Comparison of ENCODE assay signal across 15 cellular contexts in genomic region chr20:48164566-48165400, GRCh38.
DNase-seq lines count a peak whose midpoint lies in the region; ATAC-seq, FAIRE-seq and TF ChIP-seq lines count a peak whose summit lies in the region.
"Had no signal": no experiment of that assay in that cellular context is flagged by ENCODE, and none has a peak within 500 bp of the region (broad histone marks: within the 10 kb centered on the region; RNA-seq: fewer than 3 reads in every experiment).

No MANE protein-coding gene starts in this region.

- H3K27ac ChIP-seq in H1 (ENCODE audit: low read depth, low read length) (no peak overlapping the region), pancreas (no peak overlapping the region)

- H4K91ac ChIP-seq in H1 (replicated peaks; ENCODE audit: insufficient read length, low read length) = no peak overlapping the region

- H4K20me1 ChIP-seq in H1 (replicated peaks in 1 of 2; ENCODE audit: control insufficient read depth in 1 of 2, insufficient read depth in 2 of 2, low read length in 2 of 2) = peaks cover 0 to 3% of the 10 kb centered on the region in 2 experiments

- no peaks in the 10 kb centered on the region for H3K79me2 ChIP-seq in H1 (ENCODE audit: control insufficient read depth in 1 of 2, insufficient read depth in 2 of 2, low read length in 2 of 2)

- DNase-seq in CD14-positive monocyte (ENCODE audit: low spot score) (peak; percentile 30), EH (ENCODE audit: low read depth) (peak; percentile 53), H1 (ENCODE audit: low read depth in 1 of 2, low spot score in 2 of 2) (no peak), pancreas (no peak), Calu3 (no peak), foreskin fibroblast (no peak)
- DNase-seq in activated T-cell treated with anti-CD3 and anti-CD28 coated beads, Interleukin-2, amount 50 U/mL, for 4 hours = no peak
- DNase-seq: C1 segment of cervical spinal cord; CD4-positive, alpha-beta memory T cell; DND-41; GF-D8; H7; IMR-90 had no signal

- no peak overlapping the region for H2BK15ac ChIP-seq in H1 (ENCODE audit: low read length)

- H3K23me2 ChIP-seq in H1 (ENCODE audit: low read depth, low read length) = peaks cover 2% of the 10 kb centered on the region; the same call in 1 of the 2 replicates

- TF ChIP-seq POLR2A in H1 (IDR thresholded peaks at IDR 0.05; ENCODE audit: control extremely low read depth in 1 of 2, low read depth in 2 of 2, low read length in 2 of 2) = no peak

- no peak overlapping the region for H2AK5ac ChIP-seq in H1 (ENCODE audit: low read depth, low read length)

- H3K4me1 ChIP-seq in H1 (replicated peaks in 1 of 4; ENCODE audit: control insufficient read depth in 3 of 4, insufficient read depth in 4 of 4, low read length in 3 of 4) (no peaks in the 10 kb centered on the region; a peak in 2 of 7 replicates), pancreas (no peaks in the 10 kb centered on the region)

- peak in 3 of 4 donors; percentile 9 to 38 (median 15) for ATAC-seq in pancreas
- ATAC-seq in activated T-cell treated with anti-CD3 and anti-CD28 coated beads, Interleukin-2, amount 50 U/mL, for 4 hours = no peak

- H2AFZ ChIP-seq in H1 (ENCODE audit: low read length) = no peak overlapping the region

- TF ChIP-seq RAD21 in H1 (IDR thresholded peaks at IDR 0.05 in 1 of 2, conservative IDR thresholded peaks at IDR 0.05 in 1 of 2; ENCODE audit: low read depth in 2 of 2, low read length in 2 of 2) = no peak

- no peaks in the 10 kb centered on the region for H3K79me1 ChIP-seq in H1 (ENCODE audit: low read depth, low read length)

- FAIRE-seq in H1 (lab: Jason Lieb, UNC) (no peak), pancreas (lab: Jason Lieb, UNC) (no peak)
- FAIRE-seq: A204.1 had no signal

- H3K27me3 ChIP-seq in H1 (replicated peaks in 1 of 4; ENCODE audit: control insufficient read depth in 3 of 4, extremely low read depth in 1 of 4, insufficient read depth in 3 of 4, low read length in 3 of 4) = no peaks in the 10 kb centered on the region
- H3K27me3 ChIP-seq in pancreas = no peaks in the 10 kb centered on the region

- H3K4me3 ChIP-seq in H1 (ENCODE audit: extremely low read depth in 1 of 4, insufficient read depth in 2 of 4, low read depth in 3 of 4, low read length in 4 of 4) (no peak overlapping the region), pancreas (no peak overlapping the region), foreskin fibroblast (ENCODE audit: low read depth in 1 of 2, low read length in 2 of 2) (no peak overlapping the region)

- peaks cover 1 to 10% (median 9%) of the 10 kb centered on the region in 3 donors for H3K27me3 Mint-ChIP-seq in CD14-positive monocyte (ENCODE audit: low read depth in 3 of 3)
- peaks cover 78% of the 10 kb centered on the region for H3K27me3 Mint-ChIP-seq in Calu3 (ENCODE audit: unreplicated experiment)
- H3K27me3 Mint-ChIP-seq in activated T-cell treated with anti-CD3 and anti-CD28 coated beads, Interleukin-2, amount 50 U/mL, for 4 hours (ENCODE audit: low read depth) = peaks cover 7% of the 10 kb centered on the region

- H3K36me3 ChIP-seq in H1 (ENCODE audit: control insufficient read depth in 2 of 4, insufficient read depth in 4 of 4, low read length in 3 of 4) (no peaks in the 10 kb centered on the region), pancreas (no peaks in the 10 kb centered on the region)

- no peak overlapping the region for H4K5ac ChIP-seq in H1 (ENCODE audit: insufficient read length, low read depth, low read length)

- H2BK20ac ChIP-seq in H1 (ENCODE audit: low read length) = no peak overlapping the region

- intact Hi-C loops in CD14-positive monocyte (cut with micrococcal nuclease) = no loop called here
- intact Hi-C loops in pancreas (cut with DNase I) = no loop called here
- intact Hi-C loops in Calu3 (cut with micrococcal nuclease; ENCODE audit: unreplicated experiment) = no loop called here

- no peak for TF ChIP-seq EP300 in H1 (IDR thresholded peaks at IDR 0.05; ENCODE audit: borderline replicate concordance in 1 of 2, low read depth in 2 of 2, low read length in 2 of 2)

- H3K4me2 ChIP-seq in H1 (ENCODE audit: insufficient read depth in 1 of 2, low read depth in 2 of 2, low read length in 2 of 2) = no peak overlapping the region

- CTCF ChIA-PET in H1 (lab: Charles Lee; ENCODE audit: partially characterized antibody) (interaction anchor here (0.7 kb wide), 1 partner anchor 230 kb away, joined by 3 read pairs; no protein-coding TSS in a partner anchor), Calu3 (lab: Charles Lee) (no interaction called here)

- H3K4me3 Mint-ChIP-seq in CD14-positive monocyte = no peak overlapping the region
- H3K4me3 Mint-ChIP-seq in Calu3 (ENCODE audit: low read depth, unreplicated experiment) = no peak overlapping the region
- no peak overlapping the region for H3K4me3 Mint-ChIP-seq in activated T-cell treated with anti-CD3 and anti-CD28 coated beads, Interleukin-2, amount 50 U/mL, for 4 hours
- H3K4me3 Mint-ChIP-seq: B cell; CD4-positive, alpha-beta memory T cell had no signal

- H3K4me1 Mint-ChIP-seq in CD14-positive monocyte = no peaks in the 10 kb centered on the region
- H3K4me1 Mint-ChIP-seq in Calu3 (ENCODE audit: low read depth, unreplicated experiment) = peaks cover 12% of the 10 kb centered on the region
- no peaks in the 10 kb centered on the region for H3K4me1 Mint-ChIP-seq in activated T-cell treated with anti-CD3 and anti-CD28 coated beads, Interleukin-2, amount 50 U/mL, for 4 hours (ENCODE audit: low read depth)
- H3K4me1 Mint-ChIP-seq: B cell; CD4-positive, alpha-beta memory T cell had no signal

- H3K4ac ChIP-seq in H1 (replicated peaks; ENCODE audit: insufficient read length, low read depth, low read length) = no peak overlapping the region

- H2BK120ac ChIP-seq in H1 (replicated peaks; ENCODE audit: low read depth, low read length) = no peak overlapping the region

- no peak overlapping the region for H3K14ac ChIP-seq in H1 (ENCODE audit: insufficient read length)

- 83% methylated on average over 16 of the region's 17 CpGs; no CpG with 5 or more reads in 1 of the 2 experiments for WGBS in H1 (ENCODE audit: extremely low coverage in 1 of 2, insufficient coverage in 1 of 2, insufficient read length in 1 of 2, insufficient replicate concordance in 2 of 2, low coverage in 1 of 2, low lambda C conversion rate in 2 of 2, missing lambda C conversion rate in 1 of 2), 2 experiments
- WGBS in pancreas, 2 donors = 51 to 62% methylated on average over 16 to 17 of the region's 17 CpGs

- H3K9me3 Mint-ChIP-seq in CD14-positive monocyte (no peaks in the 10 kb centered on the region), Calu3 (ENCODE audit: low read depth, unreplicated experiment) (no peaks in the 10 kb centered on the region)
- no peaks in the 10 kb centered on the region for H3K9me3 Mint-ChIP-seq in activated T-cell treated with anti-CD3 and anti-CD28 coated beads, Interleukin-2, amount 50 U/mL, for 4 hours

- H3K36me3 Mint-ChIP-seq in CD14-positive monocyte (no peaks in the 10 kb centered on the region), Calu3 (ENCODE audit: insufficient read depth, unreplicated experiment) (peaks cover 4% of the 10 kb centered on the region)
- H3K36me3 Mint-ChIP-seq in activated T-cell treated with anti-CD3 and anti-CD28 coated beads, Interleukin-2, amount 50 U/mL, for 4 hours (ENCODE audit: insufficient read depth) = no peaks in the 10 kb centered on the region
- H3K36me3 Mint-ChIP-seq: CD4-positive, alpha-beta memory T cell had no signal

- no TSS peak for BruUV-seq in Calu3 (replicated peaks; lab: Mats Ljungman, UMichigan)

- H3K18ac ChIP-seq in H1 (ENCODE audit: extremely low read depth, low read length) = no peak overlapping the region; the same call in 1 of the 2 replicates

- no peak for TF ChIP-seq CTCF in CD14-positive monocyte (IDR thresholded peaks at IDR 0.05)
- no peak for TF ChIP-seq CTCF in H1 (IDR thresholded peaks at IDR 0.05; ENCODE audit: control extremely low read depth in 1 of 3, insufficient read depth in 1 of 3, low read depth in 1 of 3, low read length in 3 of 3)
- no peak for TF ChIP-seq CTCF in pancreas (IDR thresholded peaks at IDR 0.05)
- TF ChIP-seq CTCF in Calu3 (IDR thresholded peaks at IDR 0.05; ENCODE audit: unreplicated experiment) = no peak
- no peak for TF ChIP-seq CTCF in foreskin fibroblast (IDR thresholded peaks at IDR 0.05; ENCODE audit: low read depth, low read length)

- H3K9me3 ChIP-seq in H1 (ENCODE audit: insufficient read depth in 2 of 2, low read depth in 1 of 2, low read length in 1 of 2) (no peaks in the 10 kb centered on the region), pancreas (no peaks in the 10 kb centered on the region)

- peak overlapping the region in 1 of 7 donors; percentile 66 for H3K27ac Mint-ChIP-seq in CD14-positive monocyte
- no peak overlapping the region for H3K27ac Mint-ChIP-seq in Calu3 (ENCODE audit: unreplicated experiment)
- H3K27ac Mint-ChIP-seq: B cell had no signal

- no peak overlapping the region for H3K23ac ChIP-seq in H1 (ENCODE audit: insufficient read length)

- 0 out of 2 replicates have a peak overlapping the region, but pooled peaks have one; percentile 69 for H2BK12ac ChIP-seq in H1 (ENCODE audit: low read depth, low read length)

- H4K8ac ChIP-seq in H1 (ENCODE audit: extremely low read depth, insufficient read depth, low read length) = no peak overlapping the region

- no peak overlapping the region for H2BK5ac ChIP-seq in H1 (ENCODE audit: low read depth, low read length)

- no peak overlapping the region for H3K56ac ChIP-seq in H1 (replicated peaks; ENCODE audit: insufficient read length, low read depth, low read length)

- no peak overlapping the region for H3K9ac ChIP-seq in H1 (replicated peaks in 1 of 4; ENCODE audit: extremely low read depth in 1 of 4, low read depth in 3 of 4, low read length in 3 of 4)

- POLR2A ChIA-PET in H1 (lab: Charles Lee; ENCODE audit: partially characterized antibody) = no interaction called here

TF ChIP-seq in H1, 55 proteins besides CTCF, POLR2A, EP300 and RAD21:
- TF ChIP-seq SUZ12 (IDR thresholded peaks at IDR 0.05; ENCODE audit: low read length) = no peak

Comparison
In these comparisons a context has a peak if more than half of its experiments do, and no peak if none do; other contexts are left out.
1. DNase-seq: peak in CD14-positive monocyte (single experiment) and EH (single experiment); none in H1 (0 of 2), pancreas (0 of 6), Calu3 (single experiment), foreskin fibroblast (0 of 2) and activated T-cell treated with anti-CD3 and anti-CD28 coated beads, Interleukin-2, amount 50 U/mL, for 4 hours (single experiment).
2. ATAC-seq: peak in pancreas (3 of 4); none in activated T-cell treated with anti-CD3 and anti-CD28 coated beads, Interleukin-2, amount 50 U/mL, for 4 hours (0 of 2).